Comparison of ENCODE assay signal across 19 cellular contexts in genomic region chr18:34691626-34692025, GRCh38. TPM values are rescaled to one million over a fixed set of nuclear protein-coding genes. Genes with fewer than 3 reads are reported as not detected.
"Had no signal": no experiment of that assay in that cellular context is flagged by ENCODE, and none has a peak within 500 bp of the region (broad histone marks: within the 10 kb centered on the region; RNA-seq: fewer than 3 reads in every experiment).

No MANE protein-coding gene starts in this region.

- H3K4me1 ChIP-seq: stomach, testis, upper lobe of left lung had no signal

- H3K27ac ChIP-seq: epithelial cell of prostate, esophagus muscularis mucosa, neutrophil, pancreas, stomach, testis, tibial artery, upper lobe of left lung had no signal

- H3K4me3 ChIP-seq: esophagus muscularis mucosa, lung, pancreas, stomach, testis, tibial artery, upper lobe of left lung had no signal

- DNase-seq: dorsolateral prefrontal cortex; effector CD4-positive, alpha-beta T cell; head of caudate nucleus; naive B cell; pancreas; stimulated activated CD4-positive, alpha-beta T cell treated with anti-CD3 and anti-CD28 coated beads, Interleukin-2, amount 100 ng/mL, for 24 hours; stimulated activated CD4-positive, alpha-beta T cell treated with anti-CD3 and anti-CD28 coated beads, Interleukin-4, amount 100 ng/mL, for 24 hours; stimulated activated naive CD4-positive, alpha-beta T cell treated with Interleukin-2 at 50 U/mL for 16 hours; stomach; testis; tibial artery; upper lobe of left lung had no signal

- H3K9me3 ChIP-seq: neutrophil, pancreas, stomach, testis, tibial artery, upper lobe of left lung had no signal

- H3K27me3 ChIP-seq: dorsolateral prefrontal cortex, esophagus muscularis mucosa, pancreas, testis, tibial artery, upper lobe of left lung had no signal

- ATAC-seq: natural killer cell treated with Interleukin-12 subunit alpha and Interleukin-12 subunit beta and Interleukin-15 and Interleukin-18, amount 100 ng/mL, for 72 hours; pancreas; sciatic nerve; stimulated activated effector memory CD8-positive, alpha-beta T cell treated with anti-CD3 and anti-CD28 coated beads, Interleukin-12 subunit alpha, Interleukin-12 subunit beta, amount 100 ng/mL, for 72 hours had no signal

- H3K36me3 ChIP-seq: esophagus muscularis mucosa, neutrophil, pancreas, stomach, tibial artery, upper lobe of left lung had no signal

RNA-seq across cellular contexts. Expression of gene DTNA, which starts 18.5 kb away (rescaled TPM):
- total RNA-seq: natural killer cell treated with Interleukin-12 subunit alpha and Interleukin-12 subunit beta and Interleukin-15 and Interleukin-18, amount 100 ng/mL, for 72 hours had no signal
